Comparison of ENCODE assay signal across 2 cellular contexts in the genomic region with DNA sequence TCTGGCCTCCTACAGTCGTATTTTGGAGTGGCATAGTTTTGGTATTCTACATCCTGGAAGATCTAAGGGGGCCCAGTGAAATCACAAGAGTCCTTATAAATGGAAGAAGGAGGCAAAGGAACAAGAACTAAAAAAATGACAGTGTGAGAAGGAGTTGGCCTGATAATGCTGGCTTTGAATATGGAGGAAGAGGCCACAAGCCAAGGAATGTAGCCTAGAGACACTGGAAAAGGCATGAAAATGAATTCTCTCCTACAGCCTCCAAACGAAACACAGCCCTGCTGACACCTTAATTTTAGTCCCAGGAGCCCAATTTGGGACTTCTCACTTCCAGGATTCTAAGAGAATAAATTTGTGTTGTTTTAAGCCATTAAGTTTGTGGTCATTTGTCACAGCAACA.
TF ChIP-seq lines count a peak whose summit lies in the region.

No MANE protein-coding gene starts in this region.

TF ChIP-seq in HEK293, 187 proteins besides CTCF, POLR2A, EP300 and RAD21:
- no peak for TF ChIP-seq ZNF133 (tag by site-specific recombination; IDR thresholded peaks at IDR 0.05)
- TF ChIP-seq SETDB1 (IDR thresholded peaks at IDR 0.05; ENCODE audit: insufficient read length, low read length) = peak; percentile 52
- TF ChIP-seq MZF1 (tag by site-specific recombination; IDR thresholded peaks at IDR 0.05; ENCODE audit: borderline replicate concordance) = no peak
- no peak for TF ChIP-seq ZNF121 (tag by site-specific recombination; IDR thresholded peaks at IDR 0.05)
- no peak for TF ChIP-seq ZNF514 (tag by site-specific recombination; IDR thresholded peaks at IDR 0.05)

TF ChIP-seq in K562, 482 proteins besides CTCF, POLR2A, EP300 and RAD21:
- TF ChIP-seq, protein P1, sequence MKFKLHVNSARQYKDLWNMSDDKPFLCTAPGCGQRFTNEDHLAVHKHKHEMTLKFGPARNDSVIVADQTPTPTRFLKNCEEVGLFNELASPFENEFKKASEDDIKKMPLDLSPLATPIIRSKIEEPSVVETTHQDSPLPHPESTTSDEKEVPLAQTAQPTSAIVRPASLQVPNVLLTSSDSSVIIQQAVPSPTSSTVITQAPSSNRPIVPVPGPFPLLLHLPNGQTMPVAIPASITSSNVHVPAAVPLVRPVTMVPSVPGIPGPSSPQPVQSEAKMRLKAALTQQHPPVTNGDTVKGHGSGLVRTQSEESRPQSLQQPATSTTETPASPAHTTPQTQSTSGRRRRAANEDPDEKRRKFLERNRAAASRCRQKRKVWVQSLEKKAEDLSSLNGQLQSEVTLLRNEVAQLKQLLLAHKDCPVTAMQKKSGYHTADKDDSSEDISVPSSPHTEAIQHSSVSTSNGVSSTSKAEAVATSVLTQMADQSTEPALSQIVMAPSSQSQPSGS (CRISPR knock-in tag; IDR thresholded peaks at IDR 0.05) = no peak
- TF ChIP-seq ZNF717 (CRISPR knock-in tag; IDR thresholded peaks at IDR 0.05) (no peak), ARHGAP35 (IDR thresholded peaks at IDR 0.05; ENCODE audit: partially characterized antibody) (no peak), PHF21A (IDR thresholded peaks at IDR 0.05; ENCODE audit: borderline replicate concordance, low read depth) (no peak), RBM25 (IDR thresholded peaks at IDR 0.05; ENCODE audit: low read depth, low read length, severe bottlenecking) (peak; percentile 68), HDAC8 (tag; IDR thresholded peaks at IDR 0.05) (no peak), PHF20 (IDR thresholded peaks at IDR 0.05; ENCODE audit: partially characterized antibody) (no peak)
- TF ChIP-seq, protein P2, sequence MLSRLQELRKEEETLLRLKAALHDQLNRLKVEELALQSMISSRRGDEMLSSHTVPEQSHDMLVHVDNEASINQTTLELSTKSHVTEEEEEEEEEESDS (CRISPR knock-in tag; IDR thresholded peaks at IDR 0.05) = no peak
